1 cellular context compared by ENCODE assay signal in the genomic region with DNA sequence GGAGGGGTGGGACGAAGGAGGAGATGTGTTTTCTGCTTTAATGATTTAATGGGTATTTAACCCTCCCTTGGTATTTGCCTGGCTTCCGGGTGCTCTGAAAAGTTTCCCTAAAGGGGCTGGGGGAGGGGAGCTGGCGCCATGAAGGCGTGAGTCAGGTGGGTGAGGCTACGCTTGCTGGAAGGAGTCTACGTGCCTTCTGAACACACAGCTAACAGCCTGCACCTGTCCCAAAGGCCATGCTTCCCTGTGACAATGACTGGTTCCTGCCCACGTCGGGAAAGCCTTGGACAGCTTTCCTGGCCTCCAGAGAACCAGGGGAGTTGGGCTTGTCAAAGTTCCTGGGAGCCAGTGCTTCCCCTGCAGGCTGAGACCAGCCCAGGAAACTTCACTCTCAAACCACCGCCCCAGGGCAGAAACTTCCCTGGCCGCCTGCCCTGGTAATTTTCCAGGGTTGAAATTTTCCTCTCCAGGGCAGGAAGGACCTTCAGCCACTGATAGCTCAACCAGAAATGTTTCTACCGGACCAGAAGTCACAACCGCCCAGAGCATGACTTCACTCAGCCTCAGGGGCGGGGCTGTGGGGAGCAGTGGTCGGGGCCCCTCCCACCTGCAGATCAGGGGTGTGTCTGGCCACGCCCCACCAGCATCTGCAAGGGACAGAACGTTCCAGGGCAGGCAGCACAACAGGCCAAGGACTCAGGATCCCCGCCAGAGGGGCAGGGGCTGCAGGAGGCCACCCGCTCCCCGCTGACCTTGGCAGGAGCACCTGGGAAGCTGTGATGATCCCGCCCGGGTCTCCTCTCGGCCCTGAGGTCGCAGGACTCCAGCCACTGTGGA.
TF ChIP-seq lines count a peak whose summit lies in the region.

No MANE protein-coding gene starts in this region.

TF ChIP-seq in K562, 482 proteins besides CTCF, POLR2A, EP300 and RAD21 (continued from another document and continues in another):
- TF ChIP-seq, protein P1, sequence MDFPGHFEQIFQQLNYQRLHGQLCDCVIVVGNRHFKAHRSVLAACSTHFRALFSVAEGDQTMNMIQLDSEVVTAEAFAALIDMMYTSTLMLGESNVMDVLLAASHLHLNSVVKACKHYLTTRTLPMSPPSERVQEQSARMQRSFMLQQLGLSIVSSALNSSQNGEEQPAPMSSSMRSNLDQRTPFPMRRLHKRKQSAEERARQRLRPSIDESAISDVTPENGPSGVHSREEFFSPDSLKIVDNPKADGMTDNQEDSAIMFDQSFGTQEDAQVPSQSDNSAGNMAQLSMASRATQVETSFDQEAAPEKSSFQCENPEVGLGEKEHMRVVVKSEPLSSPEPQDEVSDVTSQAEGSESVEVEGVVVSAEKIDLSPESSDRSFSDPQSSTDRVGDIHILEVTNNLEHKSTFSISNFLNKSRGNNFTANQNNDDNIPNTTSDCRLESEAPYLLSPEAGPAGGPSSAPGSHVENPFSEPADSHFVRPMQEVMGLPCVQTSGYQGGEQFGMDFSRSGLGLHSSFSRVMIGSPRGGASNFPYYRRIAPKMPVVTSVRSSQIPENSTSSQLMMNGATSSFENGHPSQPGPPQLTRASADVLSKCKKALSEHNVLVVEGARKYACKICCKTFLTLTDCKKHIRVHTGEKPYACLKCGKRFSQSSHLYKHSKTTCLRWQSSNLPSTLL (IDR thresholded peaks at IDR 0.05): no peak
- TF ChIP-seq ZNF23 (CRISPR knock-in tag; IDR thresholded peaks at IDR 0.05) (no peak), SP1 (CRISPR knock-in tag; IDR thresholded peaks at IDR 0.05) (peak; percentile 88), CBFA2T2 (conservative IDR thresholded peaks at IDR 0.05) (no peak), ZNF830 (CRISPR knock-in tag; IDR thresholded peaks at IDR 0.05) (no peak), NFYB (IDR thresholded peaks at IDR 0.05; ENCODE audit: extremely low read depth, insufficient read length) (no peak), SMARCA4 (IDR thresholded peaks at IDR 0.05) (peak; percentile 57), IFI16 (CRISPR knock-in tag; IDR thresholded peaks at IDR 0.05) (no peak), ZNF354B (CRISPR knock-in tag; IDR thresholded peaks at IDR 0.05) (no peak), FOXK1 (CRISPR knock-in tag; IDR thresholded peaks at IDR 0.05; ENCODE audit: borderline replicate concordance) (no peak), RB1 (IDR thresholded peaks at IDR 0.05; ENCODE audit: low read depth) (peak; percentile 24; the same call in 1 of the 2 replicates), PURB (CRISPR knock-in tag; IDR thresholded peaks at IDR 0.05; ENCODE audit: low read depth) (no peak), CBX2 (IDR thresholded peaks at IDR 0.05; ENCODE audit: insufficient read depth, low read length, poor library complexity, severe bottlenecking) (no peak), GABPA (tag; conservative IDR thresholded peaks at IDR 0.05; ENCODE audit: low read depth) (peak; percentile 51; the same call in 1 of the 2 replicates), ZNF143 (CRISPR knock-in tag; IDR thresholded peaks at IDR 0.05) (0 out of 2 replicates have a peak, but pooled peaks have one; percentile 34), CHCHD3 (CRISPR knock-in tag; IDR thresholded peaks at IDR 0.05) (no peak), MTA3 (IDR thresholded peaks at IDR 0.05; ENCODE audit: borderline replicate concordance) (peak; percentile 70), ELF2 (CRISPR knock-in tag; IDR thresholded peaks at IDR 0.05) (no peak), PHTF2 (CRISPR knock-in tag; IDR thresholded peaks at IDR 0.05) (no peak), ZNF57 (CRISPR knock-in tag; IDR thresholded peaks at IDR 0.05) (no peak), PPARD (CRISPR knock-in tag; IDR thresholded peaks at IDR 0.05) (no peak), POLR2G (IDR thresholded peaks at IDR 0.05; ENCODE audit: low read depth, low read length) (peak; percentile 71; the same call in 1 of the 2 replicates), ZHX1 (conservative IDR thresholded peaks at IDR 0.05; ENCODE audit: low read length) (no peak), SIRT6 (IDR thresholded peaks at IDR 0.05; ENCODE audit: low read depth, low read length) (no peak), ZFX (CRISPR knock-in tag; IDR thresholded peaks at IDR 0.05) (peak; percentile 50; the same call in 1 of the 2 replicates), STAT5A (IDR thresholded peaks at IDR 0.05; ENCODE audit: borderline replicate concordance, low read length) (no peak), MCM7 (IDR thresholded peaks at IDR 0.05) (no peak), POLR2B (IDR thresholded peaks at IDR 0.05; ENCODE audit: low read depth, partially characterized antibody) (peak; percentile 85), TAL1 (IDR thresholded peaks at IDR 0.05) (peak; percentile 3; the same call in 1 of the 2 replicates), ARID1B (IDR thresholded peaks at IDR 0.05) (peak; percentile 63; the same call in 1 of the 2 replicates), HMGN3 (IDR thresholded peaks at IDR 0.05; ENCODE audit: borderline replicate concordance, extremely low read depth, insufficient read length, low read depth, low read length) (no peak), BHLHE40 (IDR thresholded peaks at IDR 0.05; ENCODE audit: low read length) (no peak), TRIM28 (IDR thresholded peaks at IDR 0.05) (no peak), PHB2 (IDR thresholded peaks at IDR 0.05; ENCODE audit: low read depth) (no peak), ESRRB (CRISPR knock-in tag; IDR thresholded peaks at IDR 0.05; ENCODE audit: borderline replicate concordance) (no peak), HNRNPK (IDR thresholded peaks at IDR 0.05; ENCODE audit: low read depth, low read length, poor library complexity, severe bottlenecking) (no peak), RBM25 (IDR thresholded peaks at IDR 0.05; ENCODE audit: low read depth, low read length, severe bottlenecking) (no peak), MAZ (CRISPR knock-in tag; conservative IDR thresholded peaks at IDR 0.05 in 1 of 2, IDR thresholded peaks at IDR 0.05 in 1 of 2) (peak; percentile 22 to 89; a peak in 3 of 4 replicates), TEAD4 (IDR thresholded peaks at IDR 0.05; ENCODE audit: low read length) (peak; percentile 39; the same call in 1 of the 2 replicates), TEAD4 (CRISPR knock-in tag; IDR thresholded peaks at IDR 0.05; ENCODE audit: borderline replicate concordance) (no peak), PML (IDR thresholded peaks at IDR 0.05; ENCODE audit: low read length) (peak; percentile 59; the same call in 1 of the 2 replicates), ZNF780A (CRISPR knock-in tag; IDR thresholded peaks at IDR 0.05) (no peak), SRSF3 (IDR thresholded peaks at IDR 0.05; ENCODE audit: insufficient read depth, low read length) (no peak), ZNF316 (IDR thresholded peaks at IDR 0.05) (no peak), HDGF (IDR thresholded peaks at IDR 0.05) (0 out of 2 replicates have a peak, but pooled peaks have one; percentile 10), MBD2 (IDR thresholded peaks at IDR 0.05; ENCODE audit: borderline replicate concordance, low read depth) (peak; percentile 6; the same call in 1 of the 2 replicates), FOSL1 (tag; conservative IDR thresholded peaks at IDR 0.05) (peak; percentile 69), SMARCE1 (IDR thresholded peaks at IDR 0.05) (0 out of 2 replicates have a peak, but pooled peaks have one; percentile 43), NR3C1 (CRISPR knock-in tag; IDR thresholded peaks at IDR 0.05) (no peak)
- TF ChIP-seq, protein P2, sequence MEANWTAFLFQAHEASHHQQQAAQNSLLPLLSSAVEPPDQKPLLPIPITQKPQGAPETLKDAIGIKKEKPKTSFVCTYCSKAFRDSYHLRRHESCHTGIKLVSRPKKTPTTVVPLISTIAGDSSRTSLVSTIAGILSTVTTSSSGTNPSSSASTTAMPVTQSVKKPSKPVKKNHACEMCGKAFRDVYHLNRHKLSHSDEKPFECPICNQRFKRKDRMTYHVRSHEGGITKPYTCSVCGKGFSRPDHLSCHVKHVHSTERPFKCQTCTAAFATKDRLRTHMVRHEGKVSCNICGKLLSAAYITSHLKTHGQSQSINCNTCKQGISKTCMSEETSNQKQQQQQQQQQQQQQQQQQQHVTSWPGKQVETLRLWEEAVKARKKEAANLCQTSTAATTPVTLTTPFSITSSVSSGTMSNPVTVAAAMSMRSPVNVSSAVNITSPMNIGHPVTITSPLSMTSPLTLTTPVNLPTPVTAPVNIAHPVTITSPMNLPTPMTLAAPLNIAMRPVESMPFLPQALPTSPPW (CRISPR knock-in tag; IDR thresholded peaks at IDR 0.05): peak; percentile 90
- TF ChIP-seq, protein P3, sequence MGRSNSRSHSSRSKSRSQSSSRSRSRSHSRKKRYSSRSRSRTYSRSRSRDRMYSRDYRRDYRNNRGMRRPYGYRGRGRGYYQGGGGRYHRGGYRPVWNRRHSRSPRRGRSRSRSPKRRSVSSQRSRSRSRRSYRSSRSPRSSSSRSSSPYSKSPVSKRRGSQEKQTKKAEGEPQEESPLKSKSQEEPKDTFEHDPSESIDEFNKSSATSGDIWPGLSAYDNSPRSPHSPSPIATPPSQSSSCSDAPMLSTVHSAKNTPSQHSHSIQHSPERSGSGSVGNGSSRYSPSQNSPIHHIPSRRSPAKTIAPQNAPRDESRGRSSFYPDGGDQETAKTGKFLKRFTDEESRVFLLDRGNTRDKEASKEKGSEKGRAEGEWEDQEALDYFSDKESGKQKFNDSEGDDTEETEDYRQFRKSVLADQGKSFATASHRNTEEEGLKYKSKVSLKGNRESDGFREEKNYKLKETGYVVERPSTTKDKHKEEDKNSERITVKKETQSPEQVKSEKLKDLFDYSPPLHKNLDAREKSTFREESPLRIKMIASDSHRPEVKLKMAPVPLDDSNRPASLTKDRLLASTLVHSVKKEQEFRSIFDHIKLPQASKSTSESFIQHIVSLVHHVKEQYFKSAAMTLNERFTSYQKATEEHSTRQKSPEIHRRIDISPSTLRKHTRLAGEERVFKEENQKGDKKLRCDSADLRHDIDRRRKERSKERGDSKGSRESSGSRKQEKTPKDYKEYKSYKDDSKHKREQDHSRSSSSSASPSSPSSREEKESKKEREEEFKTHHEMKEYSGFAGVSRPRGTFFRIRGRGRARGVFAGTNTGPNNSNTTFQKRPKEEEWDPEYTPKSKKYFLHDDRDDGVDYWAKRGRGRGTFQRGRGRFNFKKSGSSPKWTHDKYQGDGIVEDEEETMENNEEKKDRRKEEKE (IDR thresholded peaks at IDR 0.05; ENCODE audit: borderline replicate concordance in 1 of 2, control insufficient read depth in 1 of 2, low read depth in 2 of 2, low read length in 1 of 2): no peak
- TF ChIP-seq, protein P4, sequence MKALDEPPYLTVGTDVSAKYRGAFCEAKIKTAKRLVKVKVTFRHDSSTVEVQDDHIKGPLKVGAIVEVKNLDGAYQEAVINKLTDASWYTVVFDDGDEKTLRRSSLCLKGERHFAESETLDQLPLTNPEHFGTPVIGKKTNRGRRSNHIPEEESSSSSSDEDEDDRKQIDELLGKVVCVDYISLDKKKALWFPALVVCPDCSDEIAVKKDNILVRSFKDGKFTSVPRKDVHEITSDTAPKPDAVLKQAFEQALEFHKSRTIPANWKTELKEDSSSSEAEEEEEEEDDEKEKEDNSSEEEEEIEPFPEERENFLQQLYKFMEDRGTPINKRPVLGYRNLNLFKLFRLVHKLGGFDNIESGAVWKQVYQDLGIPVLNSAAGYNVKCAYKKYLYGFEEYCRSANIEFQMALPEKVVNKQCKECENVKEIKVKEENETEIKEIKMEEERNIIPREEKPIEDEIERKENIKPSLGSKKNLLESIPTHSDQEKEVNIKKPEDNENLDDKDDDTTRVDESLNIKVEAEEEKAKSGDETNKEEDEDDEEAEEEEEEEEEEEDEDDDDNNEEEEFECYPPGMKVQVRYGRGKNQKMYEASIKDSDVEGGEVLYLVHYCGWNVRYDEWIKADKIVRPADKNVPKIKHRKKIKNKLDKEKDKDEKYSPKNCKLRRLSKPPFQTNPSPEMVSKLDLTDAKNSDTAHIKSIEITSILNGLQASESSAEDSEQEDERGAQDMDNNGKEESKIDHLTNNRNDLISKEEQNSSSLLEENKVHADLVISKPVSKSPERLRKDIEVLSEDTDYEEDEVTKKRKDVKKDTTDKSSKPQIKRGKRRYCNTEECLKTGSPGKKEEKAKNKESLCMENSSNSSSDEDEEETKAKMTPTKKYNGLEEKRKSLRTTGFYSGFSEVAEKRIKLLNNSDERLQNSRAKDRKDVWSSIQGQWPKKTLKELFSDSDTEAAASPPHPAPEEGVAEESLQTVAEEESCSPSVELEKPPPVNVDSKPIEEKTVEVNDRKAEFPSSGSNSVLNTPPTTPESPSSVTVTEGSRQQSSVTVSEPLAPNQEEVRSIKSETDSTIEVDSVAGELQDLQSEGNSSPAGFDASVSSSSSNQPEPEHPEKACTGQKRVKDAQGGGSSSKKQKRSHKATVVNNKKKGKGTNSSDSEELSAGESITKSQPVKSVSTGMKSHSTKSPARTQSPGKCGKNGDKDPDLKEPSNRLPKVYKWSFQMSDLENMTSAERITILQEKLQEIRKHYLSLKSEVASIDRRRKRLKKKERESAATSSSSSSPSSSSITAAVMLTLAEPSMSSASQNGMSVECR (CRISPR knock-in tag; IDR thresholded peaks at IDR 0.05): peak; percentile 76
- TF ChIP-seq, protein P5, sequence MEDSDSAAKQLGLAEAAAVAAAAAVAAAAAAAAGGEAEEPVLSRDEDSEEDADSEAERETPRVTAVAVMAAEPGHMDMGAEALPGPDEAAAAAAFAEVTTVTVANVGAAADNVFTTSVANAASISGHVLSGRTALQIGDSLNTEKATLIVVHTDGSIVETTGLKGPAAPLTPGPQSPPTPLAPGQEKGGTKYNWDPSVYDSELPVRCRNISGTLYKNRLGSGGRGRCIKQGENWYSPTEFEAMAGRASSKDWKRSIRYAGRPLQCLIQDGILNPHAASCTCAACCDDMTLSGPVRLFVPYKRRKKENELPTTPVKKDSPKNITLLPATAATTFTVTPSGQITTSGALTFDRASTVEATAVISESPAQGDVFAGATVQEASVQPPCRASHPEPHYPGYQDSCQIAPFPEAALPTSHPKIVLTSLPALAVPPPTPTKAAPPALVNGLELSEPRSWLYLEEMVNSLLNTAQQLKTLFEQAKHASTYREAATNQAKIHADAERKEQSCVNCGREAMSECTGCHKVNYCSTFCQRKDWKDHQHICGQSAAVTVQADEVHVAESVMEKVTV (CRISPR knock-in tag; IDR thresholded peaks at IDR 0.05): no peak
